22 cellular contexts compared by ENCODE assay signal in the genomic region with DNA sequence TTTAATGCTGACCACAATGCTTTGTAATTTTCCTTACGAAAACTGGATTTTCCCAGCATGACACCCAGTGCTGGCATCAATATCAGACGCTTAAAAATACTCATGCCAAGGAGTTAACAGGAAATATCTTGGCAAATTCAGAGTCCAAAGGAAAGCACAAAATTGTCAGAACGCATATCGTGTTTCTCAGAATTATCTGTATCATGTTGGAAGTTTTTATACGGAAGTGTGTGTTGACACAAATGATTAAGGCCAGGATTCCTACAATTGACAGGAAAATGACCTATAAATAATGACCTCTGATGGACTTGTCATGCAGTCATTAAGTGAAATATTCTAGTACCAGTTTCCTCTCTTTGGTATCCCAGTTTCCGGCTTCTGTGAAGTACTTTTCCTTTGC.
"Had no signal": no experiment of that assay in that cellular context is flagged by ENCODE, and none has a peak within 500 bp of the region (broad histone marks: within the 10 kb centered on the region; RNA-seq: fewer than 3 reads in every experiment).

No MANE protein-coding gene starts in this region.

- H3K4me3 ChIP-seq: esophagus squamous epithelium, hepatocyte, lower lobe of right lung, suprapubic skin had no signal

- H3K27ac ChIP-seq: esophagus squamous epithelium, hepatocyte, lower lobe of right lung, neutrophil, suprapubic skin had no signal

- DNase-seq: activated CD4-positive, alpha-beta T cell treated with anti-CD3 and anti-CD28 coated beads, Interleukin-2, amount 10 ng/mL, durations not matched to agents 7 days and 5 days; activated CD8-positive, alpha-beta memory T cell treated with anti-CD3 and anti-CD28 coated beads, Interleukin-2, amount 50 U/mL, for 4 hours; activated effector memory CD4-positive, alpha-beta T cell treated with Interleukin-2 at 50 U/mL for 16 hours; activated naive CD4-positive, alpha-beta T cell treated with anti-CD3 and anti-CD28 coated beads, Interleukin-2, amount 10 ng/mL, durations not matched to agents 7 days and 5 days; activated naive CD8-positive, alpha-beta T cell treated with anti-CD3 and anti-CD28 coated beads, Interleukin-2, amount 50 U/mL, for 24 hours; activated T-cell treated with anti-CD3 and anti-CD28 coated beads, Interleukin-2, amount 50 U/mL, for 48 hours; anterior cingulate cortex; effector memory CD4-positive, alpha-beta T cell; esophagus squamous epithelium; foreskin fibroblast; lower lobe of right lung; posterior cingulate gyrus; small intestine; stimulated activated CD4-positive, alpha-beta T cell treated with anti-CD3 and anti-CD28 coated beads, Interleukin-15, amount 100 ng/mL, for 24 hours; stimulated activated CD4-positive, alpha-beta T cell treated with anti-CD3 and anti-CD28 coated beads, Interleukin-2, amount 100 ng/mL, for 48 hours; stimulated activated naive CD8-positive, alpha-beta T cell treated with anti-CD3 and anti-CD28 coated beads, Interleukin-15, amount 100 ng/mL, for 72 hours; T1000; trophoblast cell had no signal

- H3K36me3 ChIP-seq: esophagus squamous epithelium, lower lobe of right lung, neutrophil, suprapubic skin had no signal

- H3K9me3 ChIP-seq: esophagus squamous epithelium, lower lobe of right lung, neutrophil, suprapubic skin had no signal

- H3K4me2 ChIP-seq: hepatocyte had no signal

- H3K4me1 ChIP-seq: esophagus squamous epithelium, lower lobe of right lung, suprapubic skin had no signal

- H3K27me3 ChIP-seq: esophagus squamous epithelium, hepatocyte, neutrophil, suprapubic skin had no signal

- ATAC-seq: activated naive CD8-positive, alpha-beta T cell treated with anti-CD3 and anti-CD28 coated beads, Interleukin-2, amount 50 U/mL, for 24 hours; lower lobe of right lung; natural killer cell treated with Interleukin-12 subunit alpha and Interleukin-12 subunit beta and Interleukin-15 and Interleukin-18, amount 100 ng/mL, for 72 hours; stimulated activated naive CD8-positive, alpha-beta T cell treated with anti-CD3 and anti-CD28 coated beads, Interleukin-15, amount 100 ng/mL, for 72 hours had no signal
